In the genomic region with DNA sequence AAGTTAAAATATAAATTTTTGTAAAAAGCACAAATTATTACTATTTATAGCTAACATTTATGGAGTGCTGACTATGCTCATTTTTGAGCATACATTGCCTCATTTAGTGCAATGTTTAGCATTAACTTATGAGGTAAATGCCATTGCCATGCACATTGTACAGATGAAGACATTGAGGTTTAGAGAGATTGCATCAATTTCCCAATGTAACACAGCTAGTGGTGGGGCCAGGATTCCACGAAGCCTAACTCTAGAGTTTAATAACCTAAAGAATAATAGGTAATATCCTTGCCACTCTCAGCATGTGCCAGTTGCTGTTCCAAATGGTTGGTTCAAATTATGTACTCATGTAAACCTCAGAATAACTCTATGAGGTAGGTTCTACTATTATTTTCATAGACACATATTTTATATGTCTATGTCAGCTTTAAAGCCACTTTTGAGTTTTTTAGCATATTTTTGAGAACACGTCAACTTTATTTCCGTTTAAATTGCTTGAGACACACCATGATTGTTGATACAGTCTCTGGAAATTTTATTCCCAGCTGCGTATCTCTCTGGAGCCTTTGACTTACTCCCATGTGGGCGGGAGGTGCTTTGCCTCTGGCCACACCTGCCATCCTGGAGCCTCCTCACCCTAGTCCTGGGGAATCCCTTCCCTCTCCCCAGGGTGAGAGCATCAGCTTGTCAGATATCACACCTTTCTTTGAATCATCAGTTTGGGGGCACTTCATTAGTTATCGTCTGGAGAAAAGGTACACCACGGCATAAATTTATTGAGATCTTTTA, we compare ENCODE assay signal across 21 cellular contexts. TPM values are rescaled to one million over a fixed set of nuclear protein-coding genes. Genes with fewer than 3 reads are reported as not detected.
DNase-seq lines count a peak whose midpoint lies in the region; ATAC-seq and TF ChIP-seq lines count a peak whose summit lies in the region.
"Had no signal": no experiment of that assay in that cellular context is flagged by ENCODE, and none has a peak within 500 bp of the region (broad histone marks: within the 10 kb centered on the region; RNA-seq: fewer than 3 reads in every experiment).

No MANE protein-coding gene starts in this region.

- H3K4me1 ChIP-seq in right cardiac atrium (ENCODE audit: control insufficient read depth, insufficient read depth, low read length) = no peaks in the 10 kb centered on the region
- H3K4me1 ChIP-seq: foreskin keratinocyte had no signal

- peak overlapping the region; percentile 45 for H3K27ac ChIP-seq in right cardiac atrium (ENCODE audit: low read length)
- H3K27ac ChIP-seq: foreskin keratinocyte had no signal

- no peaks in the 10 kb centered on the region for H3K9me3 ChIP-seq in right cardiac atrium (ENCODE audit: control insufficient read depth, low read length)

- POLR2A ChIA-PET in AG04449 (lab: Yijun Ruan, JAX) = no interaction called here

- CTCF ChIA-PET in AG04449 (lab: Yijun Ruan, JAX) = no interaction called here

- 76% methylated on average over 7 of the region's 7 CpGs for WGBS in right cardiac atrium

- TF ChIP-seq CTCF in AG04449 (IDR thresholded peaks at IDR 0.05; ENCODE audit: insufficient read depth, low read length, missing control alignments) = no peak

- DNase-seq in AG04449 (ENCODE audit: low read depth, low spot score) = peak; percentile 12
- peak; percentile 10 for DNase-seq in brain pericyte (ENCODE audit: low read depth, low spot score)
- DNase-seq in right cardiac atrium = no peak
- peak; percentile 25 for DNase-seq in skeletal muscle cell (ENCODE audit: low read depth)
- DNase-seq in RKO (ENCODE audit: low spot score) = no peak
- DNase-seq in COLO829 (ENCODE audit: low spot score) = no peak
- no peak for DNase-seq in activated naive CD4-positive, alpha-beta T cell (lab: John Stamatoyannopoulos, UW)
- DNase-seq: ACHN; activated CD4-positive, CD25-positive, alpha-beta regulatory T cell; activated CD8-positive, alpha-beta memory T cell treated with anti-CD3 and anti-CD28 coated beads, Interleukin-2, amount 50 U/mL, for 4 hours; Kasumi-1; NCI-H1694 treated with DMSO at 0.1 percent for 48 hours; NCI-H526 treated with DMSO at 0.1 percent for 48 hours; retina; stimulated activated CD4-positive, alpha-beta T cell treated with anti-CD3 and anti-CD28 coated beads, Interleukin-4, amount 100 ng/mL, for 4 hours; T-cell had no signal

- H3K27me3 ChIP-seq in right cardiac atrium (ENCODE audit: control insufficient read depth, insufficient read depth) = no peaks in the 10 kb centered on the region

- intact Hi-C loops in right cardiac atrium (cut with DNase I) = no loop called here

- no peak for ATAC-seq in right cardiac atrium
- ATAC-seq in GM21447 (IDR thresholded peaks at IDR 0.05; ENCODE audit: unreplicated experiment) = no peak
- ATAC-seq: foreskin keratinocyte; HCT116; Panc1; stimulated activated memory B cell treated with anti-CD40 and anti-IgM and Interleukin-4, amounts not matched to agents 10 μg/mL and 1 μg/mL and 100 μg/mL, for 72 hours; T-cell had no signal

- H3K4me3 ChIP-seq in AG04449 (ENCODE audit: low read depth, low read length) (no peak overlapping the region), right cardiac atrium (ENCODE audit: low read length) (no peak overlapping the region), skeletal muscle cell (ENCODE audit: low read depth, low read length) (no peak overlapping the region)

RNA-seq across cellular contexts. Expression of a gene that starts 10.8 kb away (rescaled TPM):
- total RNA-seq in right cardiac atrium = 1 to 10 TPM in 2 of 4 donors, under 1 TPM in 2; 0.74 to 1.5 (median 1.1) TPM
- not detected for polyA plus RNA-seq in right cardiac atrium
- total RNA-seq: foreskin keratinocyte had no signal
- polyA plus RNA-seq: foreskin keratinocyte had no signal

RNA-seq across cellular contexts. Expression of a gene that starts 19.6 kb away (rescaled TPM):
- total RNA-seq in right cardiac atrium = 100 to 1,000 TPM; 197 to 343 (median 260) TPM
- 164 TPM for polyA plus RNA-seq in right cardiac atrium
- total RNA-seq: foreskin keratinocyte had no signal
- polyA plus RNA-seq: foreskin keratinocyte had no signal

RNA-seq across cellular contexts. Expression of a gene that starts 51.0 kb away (rescaled TPM):
- total RNA-seq in right cardiac atrium = 1 to 10 TPM; 1.2 to 3.6 (median 2.7) TPM
- 4.3 TPM for polyA plus RNA-seq in right cardiac atrium
- total RNA-seq: foreskin keratinocyte had no signal
- polyA plus RNA-seq: foreskin keratinocyte had no signal

Comparison
In these comparisons a context has a peak if more than half of its experiments do, and no peak if none do; other contexts are left out.
1. DNase-seq: peak in AG04449 (single experiment), brain pericyte (single experiment) and skeletal muscle cell (single experiment); none in right cardiac atrium (0 of 3), RKO (single experiment), COLO829 (single experiment) and activated naive CD4-positive, alpha-beta T cell (0 of 4).